10 cellular contexts compared by ENCODE assay signal in the genomic region with DNA sequence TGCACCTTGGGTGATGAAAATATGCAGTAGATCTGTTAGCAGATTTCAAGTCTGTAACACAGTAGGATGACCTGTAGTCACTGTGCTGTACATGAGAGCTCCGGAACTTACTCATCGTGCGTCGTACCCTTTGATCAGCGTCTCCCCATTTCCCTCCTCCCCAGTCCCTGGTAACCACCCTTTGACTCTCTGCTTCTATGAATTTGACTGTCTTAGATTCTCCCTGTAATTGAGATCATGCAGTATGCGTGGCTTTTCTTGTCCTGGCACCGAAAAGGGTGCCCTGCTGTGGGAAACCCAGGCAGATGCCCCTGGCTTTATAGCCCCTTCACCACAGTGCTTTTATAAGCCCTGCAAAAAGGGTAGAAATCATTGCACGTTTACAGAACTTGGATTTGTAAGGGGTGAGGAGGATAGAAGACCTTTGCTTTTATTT. TPM values are rescaled to one million over a fixed set of nuclear protein-coding genes. Genes with fewer than 3 reads are reported as not detected.
A peak's percentile ranks its signal among the peaks of the same experiment; 100 is the strongest.
DNase-seq lines count a peak whose midpoint lies in the region; ATAC-seq lines count a peak whose summit lies in the region.
"Had no signal": no experiment of that assay in that cellular context is flagged by ENCODE, and none has a peak within 500 bp of the region (broad histone marks: within the 10 kb centered on the region; RNA-seq: fewer than 3 reads in every experiment).

No MANE protein-coding gene starts in this region.

- DNase-seq in activated T-cell treated with anti-CD3 and anti-CD28 coated beads for 48 hours (ENCODE audit: low read depth) = peak; percentile 50
- peak; percentile 77 for DNase-seq in stimulated activated CD4-positive, alpha-beta T cell treated with anti-CD3 and anti-CD28 coated beads, Interleukin-4, amount 100 ng/mL, for 24 hours
- DNase-seq in amygdala (lab: John Stamatoyannopoulos, UW) = no peak
- DNase-seq in dermis blood vessel endothelial cell = no peak
- no peak for DNase-seq in nucleus accumbens (lab: John Stamatoyannopoulos, UW)
- DNase-seq: Karpas-422, SW 1271 had no signal

- peak; percentile 44 for ATAC-seq in GM19023 (IDR thresholded peaks at IDR 0.05; ENCODE audit: unreplicated experiment)
- peak; percentile 47 for ATAC-seq in HG03460 (IDR thresholded peaks at IDR 0.05; ENCODE audit: unreplicated experiment)
- no peak for ATAC-seq in GM21367 (IDR thresholded peaks at IDR 0.05; ENCODE audit: unreplicated experiment)

RNA-seq across cellular contexts. Expression of gene CLEC16A, which starts 20.5 kb away (rescaled TPM):
- total RNA-seq in dermis blood vessel endothelial cell = 22.1 and 22.8 TPM in 2 replicates

RNA-seq across cellular contexts. Expression of gene DEXI, which starts 22.6 kb away (rescaled TPM):
- total RNA-seq in dermis blood vessel endothelial cell = 42.8 and 65.3 TPM in 2 replicates

Comparison
In these comparisons a context has a peak if more than half of its experiments do, and no peak if none do; other contexts are left out.
1. DNase-seq: peak in activated T-cell treated with anti-CD3 and anti-CD28 coated beads for 48 hours (single experiment) and stimulated activated CD4-positive, alpha-beta T cell treated with anti-CD3 and anti-CD28 coated beads, Interleukin-4, amount 100 ng/mL, for 24 hours (single experiment); none in amygdala (0 of 56), dermis blood vessel endothelial cell (single experiment) and nucleus accumbens (0 of 56).